ENCODE assay signal across 23 cellular contexts in genomic region chr4:98887137-98887536, GRCh38. TPM values are rescaled to one million over a fixed set of nuclear protein-coding genes. Genes with fewer than 3 reads are reported as not detected.
DNase-seq lines count a peak whose midpoint lies in the region; ATAC-seq, FAIRE-seq and TF ChIP-seq lines count a peak whose summit lies in the region.
"Had no signal": no experiment of that assay in that cellular context is flagged by ENCODE, and none has a peak within 500 bp of the region (broad histone marks: within the 10 kb centered on the region; RNA-seq: fewer than 3 reads in every experiment).

No MANE protein-coding gene starts in this region.

- no peak overlapping the region for H3K27ac ChIP-seq in mammary epithelial cell (ENCODE audit: insufficient read depth, low read depth, low read length)
- H3K27ac ChIP-seq in K562 (ENCODE audit: extremely low read depth, low read depth, low read length): no peak overlapping the region
- H3K27ac ChIP-seq: C4-2B, KMS-11 had no signal

- no peaks in the 10 kb centered on the region for H3K27me3 Mint-ChIP-seq in MCF 10A (ENCODE audit: insufficient read depth, unreplicated experiment)
- H3K27me3 Mint-ChIP-seq: B cell had no signal

- TF ChIP-seq CTCF in MCF 10A (IDR thresholded peaks at IDR 0.05; ENCODE audit: unreplicated experiment) (no peak), mammary epithelial cell (conservative IDR thresholded peaks at IDR 0.05 in 1 of 2, IDR thresholded peaks at IDR 0.05 in 1 of 2; ENCODE audit: extremely low read depth in 1 of 2, insufficient read depth in 1 of 2, low read depth in 1 of 2, low read length in 2 of 2) (no peak), K562 (IDR thresholded peaks at IDR 0.05 in 2 of 3, conservative IDR thresholded peaks at IDR 0.05 in 1 of 3; ENCODE audit: insufficient read depth in 2 of 3, low read depth in 1 of 3, low read length in 3 of 3) (no peak)

- H3K79me2 ChIP-seq in mammary epithelial cell (ENCODE audit: insufficient read depth, low read length) (peaks cover 59% of the 10 kb centered on the region), K562 (ENCODE audit: control insufficient read depth, insufficient read depth, low read length) (peaks cover 57% of the 10 kb centered on the region)

- H3K36me3 Mint-ChIP-seq in MCF 10A (ENCODE audit: insufficient read depth, unreplicated experiment): peaks cover 75% of the 10 kb centered on the region

- no TSS peak for BruUV-seq in MCF 10A (replicated peaks; lab: Mats Ljungman, UMichigan)
- no TSS peak for BruUV-seq in mammary epithelial cell (replicated peaks; lab: Mats Ljungman, UMichigan)
- no TSS peak for BruUV-seq in K562 (replicated peaks; lab: Mats Ljungman, UMichigan)

- in situ Hi-C loops in mammary epithelial cell (cut with MboI; ENCODE audit: low sequenced_read_pairs in 2 of 2): no loop called here
- in situ Hi-C loops in K562 (cut with MboI): no loop called here

- POLR2A ChIA-PET in MCF 10A (lab: Yijun Ruan, JAX) (no interaction called here), K562 (lab: Yijun Ruan, JAX) (no interaction called here)

- no peak for TF ChIP-seq RAD21 in K562 (CRISPR knock-in tag; conservative IDR thresholded peaks at IDR 0.05 in 1 of 2, IDR thresholded peaks at IDR 0.05 in 1 of 2)

- H3K9ac ChIP-seq in mammary epithelial cell (ENCODE audit: insufficient read depth, low read length) (no peak overlapping the region), K562 (ENCODE audit: insufficient read depth in 1 of 2, low read depth in 2 of 2, low read length in 2 of 2) (no peak overlapping the region)
- H3K9ac ChIP-seq: KMS-11 had no signal

- H3K27ac Mint-ChIP-seq in MCF 10A (ENCODE audit: low read depth, unreplicated experiment): peak overlapping the region; percentile 12
- H3K27ac Mint-ChIP-seq: B cell; CD8-positive, alpha-beta T cell had no signal

- H3K4me3 ChIP-seq in mammary epithelial cell (replicated peaks in 1 of 3; ENCODE audit: insufficient read depth in 1 of 3, low read depth in 2 of 3, low read length in 3 of 3): no peak overlapping the region
- no peak overlapping the region for H3K4me3 ChIP-seq in K562
- H3K4me3 ChIP-seq: GM12878 had no signal

- H3K36me3 ChIP-seq in mammary epithelial cell (ENCODE audit: insufficient read depth, low read length) (peaks cover 54% of the 10 kb centered on the region), K562 (ENCODE audit: control insufficient read depth, insufficient read depth, low read length) (peaks cover 88% of the 10 kb centered on the region)

- dilution Hi-C loops in mammary epithelial cell (cut with HindIII; ENCODE audit: low sequenced_read_pairs): no loop called here

- H3K4me1 Mint-ChIP-seq in MCF 10A (ENCODE audit: insufficient read depth, unreplicated experiment): peaks cover 10% of the 10 kb centered on the region
- H3K4me1 Mint-ChIP-seq: B cell had no signal

- H3K9me3 Mint-ChIP-seq in MCF 10A (ENCODE audit: unreplicated experiment): no peaks in the 10 kb centered on the region
- H3K9me3 Mint-ChIP-seq: CD8-positive, alpha-beta T cell had no signal

- H3K9me3 ChIP-seq in mammary epithelial cell (replicated peaks; ENCODE audit: insufficient read depth, low read length): no peaks in the 10 kb centered on the region
- no peaks in the 10 kb centered on the region for H3K9me3 ChIP-seq in K562 (replicated peaks; ENCODE audit: control insufficient read depth, insufficient read depth, low read depth, low read length)
- H3K9me3 ChIP-seq: Caco-2 had no signal

- no peak for TF ChIP-seq POLR2A in K562 (conservative IDR thresholded peaks at IDR 0.05)

- H2AFZ ChIP-seq in mammary epithelial cell (ENCODE audit: low read depth, low read length) (no peak overlapping the region), K562 (ENCODE audit: low read depth, low read length) (no peak overlapping the region)

- H3K4me1 ChIP-seq in mammary epithelial cell (ENCODE audit: insufficient read depth, low read length) (peaks cover 12% of the 10 kb centered on the region), K562 (replicated peaks in 1 of 2; ENCODE audit: control insufficient read depth in 2 of 2, insufficient read depth in 2 of 2, low read length in 2 of 2) (peaks cover 4% of the 10 kb centered on the region in 2 experiments; a peak in 4 of 5 replicates)
- H3K4me1 ChIP-seq: Caco-2 had no signal

- H3K27me3 ChIP-seq in mammary epithelial cell (ENCODE audit: insufficient read depth, low read length) (no peaks in the 10 kb centered on the region), K562 (ENCODE audit: control insufficient read depth in 2 of 2, insufficient read depth in 2 of 2, low read length in 2 of 2) (no peaks in the 10 kb centered on the region)

- no peak overlapping the region for H3K4me3 Mint-ChIP-seq in MCF 10A (ENCODE audit: unreplicated experiment)
- H3K4me3 Mint-ChIP-seq: B cell; CD8-positive, alpha-beta T cell had no signal

- intact Hi-C loops in MCF 10A (cut with micrococcal nuclease) (no loop called here), mammary epithelial cell (cut with micrococcal nuclease) (no loop called here), K562 (cut with micrococcal nuclease) (no loop called here)

- WGBS in mammary epithelial cell (ENCODE audit: low coverage, missing lambda C conversion rate): 96% methylated on average over 2 of the region's 2 CpGs
- 85% methylated on average over 2 of the region's 2 CpGs for WGBS in K562 (ENCODE audit: insufficient coverage, low coverage, missing lambda C conversion rate)

- H4K20me1 ChIP-seq in mammary epithelial cell (ENCODE audit: insufficient read depth, low read length): no peaks in the 10 kb centered on the region
- H4K20me1 ChIP-seq in K562 (replicated peaks; ENCODE audit: control insufficient read depth, insufficient read depth, low read length): 0 out of 2 replicates have a peak, but pooled peaks cover 5% of the 10 kb centered on the region

- no peak for TF ChIP-seq EP300 in K562 (IDR thresholded peaks at IDR 0.05; ENCODE audit: low read length)

- CTCF ChIA-PET in MCF 10A (lab: Yijun Ruan, JAX): no interaction called here
- CTCF ChIA-PET in mammary epithelial cell (lab: Charles Lee; ENCODE audit: low non-redundant PET): no interaction called here
- CTCF ChIA-PET in K562 (lab: Yijun Ruan, JAX; ENCODE audit: low intra/inter-chr PET ratio): no interaction called here

- H3K4me2 ChIP-seq in mammary epithelial cell (ENCODE audit: insufficient read depth, low read depth, low read length): no peak overlapping the region
- H3K4me2 ChIP-seq in K562 (ENCODE audit: insufficient read depth, low read length): no peak overlapping the region
- H3K4me2 ChIP-seq: KMS-11 had no signal

- FAIRE-seq in K562 (lab: Jason Lieb, UNC): no peak
- FAIRE-seq: G401.6, GM12878, H54, RCC 7860 had no signal

- no peak for ATAC-seq in K562
- ATAC-seq: CD8-positive, alpha-beta T cell; GM12878; SK-N-SH treated with all-trans-retinoic acid at 6 μM for 48 hours had no signal

- no peak for DNase-seq in MCF 10A (ENCODE audit: unreplicated experiment)
- DNase-seq in mammary epithelial cell: no peak
- DNase-seq in HuH-7 (ENCODE audit: low spot score): peak; percentile 5
- no peak for DNase-seq in K562 (ENCODE audit: extremely low read depth in 1 of 4, low spot score in 3 of 4)
- no peak for DNase-seq in occipital lobe (lab: John Stamatoyannopoulos, UW)
- no peak for DNase-seq in HPDE6-E6E7 (ENCODE audit: extremely low spot score)
- DNase-seq in foreskin melanocyte: no peak
- DNase-seq: Caco-2; CD8-positive, alpha-beta T cell; NCI-H1092 treated with DMSO at 0.1 percent for 48 hours; NCI-H1436; NCI-H187; NCI-H524; NCI-H748 treated with DMSO at 0.1 percent for 48 hours; SIG-M5 had no signal

- no peaks in the 10 kb centered on the region for H3K9me1 ChIP-seq in K562 (ENCODE audit: control insufficient read depth, insufficient read depth, low read length)

TF ChIP-seq in K562, 482 proteins besides CTCF, POLR2A, EP300 and RAD21 (continues in another document):
- TF ChIP-seq MAX (CRISPR knock-in tag; IDR thresholded peaks at IDR 0.05): no peak
- TF ChIP-seq CBX3 (IDR thresholded peaks at IDR 0.05; ENCODE audit: borderline replicate concordance in 1 of 2, low read length in 2 of 2): no peak
- peak; percentile 64 for TF ChIP-seq MAFG (tag; conservative IDR thresholded peaks at IDR 0.05)
- TF ChIP-seq STAG1 (CRISPR knock-in tag; IDR thresholded peaks at IDR 0.05; ENCODE audit: borderline replicate concordance): no peak
- TF ChIP-seq SREBF1 (IDR thresholded peaks at IDR 0.05; ENCODE audit: borderline replicate concordance, low read depth, low read length): no peak

RNA-seq across cellular contexts. Expression of gene EIF4E, which starts 41.8 kb away (rescaled TPM):
- total RNA-seq in MCF 10A (2022): 104 and 106 TPM in 2 replicates
- 100 to 1,000 TPM; 104 to 113 TPM for total RNA-seq in mammary epithelial cell
- 98.6 TPM for polyA plus RNA-seq in mammary epithelial cell
- polyA minus RNA-seq in mammary epithelial cell: 83.1 TPM
- 66.1 and 219 TPM in 2 replicates for total RNA-seq in K562 (2011; cell fraction: chromatin; rRNA removed; ENCODE audit: low replicate concordance)
- total RNA-seq in K562 (2011; cell fraction: nucleolus; rRNA removed): 36.7 and 55.9 TPM in 2 replicates
- 126 and 178 TPM in 2 replicates for total RNA-seq in K562 (2011; cell fraction: nucleoplasm; rRNA removed)
- total RNA-seq in K562 (2014; rRNA removed): 149 and 178 TPM in 2 replicates
- 305 and 329 TPM in 2 replicates for total RNA-seq in K562 (2014; rRNA removed; fragmentation: Illumina TruSeq; extraction: Trizol)
- total RNA-seq in K562 (2015; rRNA removed; fragmentation: Illumina TruSeq; extraction: Trizol): 334 and 370 TPM in 2 replicates
- 165 and 167 TPM in 2 replicates for total RNA-seq in K562 (2021)
- polyA plus RNA-seq in K562 (2011; rRNA removed): 108 and 179 TPM in 2 replicates
- polyA plus RNA-seq in K562 (2011; cell fraction: cytosol; rRNA removed): 22.6 and 76.2 TPM in 2 replicates
- 29.0 and 44.4 TPM in 2 replicates for polyA plus RNA-seq in K562 (2011; cell fraction: nucleus; rRNA removed)
- polyA plus RNA-seq in K562 (2012): 59.0 and 146 TPM in 2 replicates
- polyA plus RNA-seq in K562 (2014; fragmentation: Illumina TruSeq; extraction: Trizol): 177 and 187 TPM in 2 replicates
- 100 to 1,000 TPM; 349 to 489 TPM for polyA plus RNA-seq in K562 (2014; fragmentation: Nextera tagmentation; extraction: Ambion mirVana)
- polyA plus RNA-seq in K562 (2014; rRNA removed): 125 and 164 TPM in 2 replicates
- polyA minus RNA-seq in K562 (2011; rRNA and poly(A)+ RNA removed): 281 and 301 TPM in 2 replicates
- 79.5 and 99.4 TPM in 2 replicates for polyA minus RNA-seq in K562 (2011; cell fraction: cytosol; rRNA and poly(A)+ RNA removed)
- 48.2 and 75.5 TPM in 2 replicates for polyA minus RNA-seq in K562 (2011; cell fraction: nucleus; rRNA and poly(A)+ RNA removed)
- total RNA-seq in occipital lobe: 185 TPM
